ENCODE assay signal across 1 cellular context in the genomic region with DNA sequence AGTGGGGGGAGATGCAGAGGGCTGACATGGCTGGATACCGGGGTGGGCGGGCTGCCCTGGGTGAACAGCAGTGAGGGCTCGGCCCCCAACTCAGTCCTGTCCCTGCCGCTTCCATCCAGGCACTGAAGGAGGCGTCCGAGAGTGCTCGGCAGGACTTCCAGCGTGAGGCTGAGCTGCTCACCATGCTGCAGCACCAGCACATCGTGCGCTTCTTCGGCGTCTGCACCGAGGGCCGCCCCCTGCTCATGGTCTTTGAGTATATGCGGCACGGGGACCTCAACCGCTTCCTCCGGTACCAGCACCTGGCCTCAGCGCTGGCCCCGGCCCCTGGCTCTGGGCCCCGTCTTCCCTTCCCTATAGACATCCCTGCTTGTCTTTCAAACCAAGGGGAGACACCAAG.
TF ChIP-seq lines count a peak whose summit lies in the region.

No MANE protein-coding gene starts in this region.

TF ChIP-seq in IMR-90, 13 proteins besides CTCF, POLR2A, EP300 and RAD21:
- TF ChIP-seq BHLHE40 (IDR thresholded peaks at IDR 0.05; ENCODE audit: low read depth, low read length): no peak
- TF ChIP-seq FOS (IDR thresholded peaks at IDR 0.05; ENCODE audit: low read depth, low read length): no peak
- TF ChIP-seq, protein P1, sequence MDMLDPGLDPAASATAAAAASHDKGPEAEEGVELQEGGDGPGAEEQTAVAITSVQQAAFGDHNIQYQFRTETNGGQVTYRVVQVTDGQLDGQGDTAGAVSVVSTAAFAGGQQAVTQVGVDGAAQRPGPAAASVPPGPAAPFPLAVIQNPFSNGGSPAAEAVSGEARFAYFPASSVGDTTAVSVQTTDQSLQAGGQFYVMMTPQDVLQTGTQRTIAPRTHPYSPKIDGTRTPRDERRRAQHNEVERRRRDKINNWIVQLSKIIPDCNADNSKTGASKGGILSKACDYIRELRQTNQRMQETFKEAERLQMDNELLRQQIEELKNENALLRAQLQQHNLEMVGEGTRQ (IDR thresholded peaks at IDR 0.05; ENCODE audit: low read depth, low read length): no peak
- no peak for TF ChIP-seq NFE2L2 (IDR thresholded peaks at IDR 0.05; ENCODE audit: low read depth, low read length)
TF ChIP-seq in IMR-90: peak in this region for 0.
